In the genomic region with DNA sequence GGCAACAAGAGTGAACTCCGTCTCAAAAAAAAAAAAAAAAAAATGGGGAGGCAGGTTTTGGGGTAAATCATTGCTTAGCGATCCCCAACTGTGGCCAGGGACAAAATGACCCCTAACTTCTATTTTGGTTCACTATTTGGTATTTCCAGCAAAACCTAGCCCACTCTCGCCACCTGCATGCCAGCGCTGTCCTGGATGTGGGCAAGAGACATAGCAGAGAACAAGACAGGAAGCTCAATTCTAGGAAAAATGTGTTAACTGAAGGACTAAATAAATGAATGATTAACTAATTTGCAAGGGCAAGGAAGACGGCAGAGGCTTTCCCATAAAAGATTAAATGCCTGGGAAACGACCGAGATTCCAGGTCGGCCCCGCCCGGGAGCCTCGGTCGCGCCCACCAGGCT, we compare ENCODE assay signal across 8 cellular contexts. TPM values are rescaled to one million over a fixed set of nuclear protein-coding genes. Genes with fewer than 3 reads are reported as not detected.
A peak's percentile ranks its signal among the peaks of the same experiment; 100 is the strongest.
DNase-seq lines count a peak whose midpoint lies in the region; ATAC-seq and TF ChIP-seq lines count a peak whose summit lies in the region.

No MANE protein-coding gene starts in this region.

- CTCF ChIA-PET in HEK293 (lab: Yijun Ruan, JAX): interaction anchor here (0.6 kb wide), 1 partner anchor 440 kb away, joined by 3 read pairs; no protein-coding TSS in a partner anchor

- DNase-seq in AG10803 (ENCODE audit: low read depth): no peak
- no peak for DNase-seq in adrenal gland
- peak; percentile 87 for DNase-seq in kidney tubule cell (ENCODE audit: low spot score)
- no peak for DNase-seq in thoracic aorta (ENCODE audit: low spot score)
- no peak for DNase-seq in occipital lobe (lab: John Stamatoyannopoulos, UW)
- no peak for DNase-seq in mucosa of gallbladder (ENCODE audit: low spot score)

- H3K27me3 ChIP-seq in adrenal gland (no peaks in the 10 kb centered on the region), thoracic aorta (replicated peaks; ENCODE audit: insufficient read depth) (no peaks in the 10 kb centered on the region)

- intact Hi-C loops in adrenal gland (cut with DNase I): no loop called here

- no peak for TF ChIP-seq POLR2A in adrenal gland (IDR thresholded peaks at IDR 0.05)

- no peaks in the 10 kb centered on the region for H3K9me3 ChIP-seq in HEK293 (ENCODE audit: control insufficient read depth, insufficient read depth, low read depth, low read length)
- H3K9me3 ChIP-seq in adrenal gland (replicated peaks in 1 of 3): no peaks in the 10 kb centered on the region
- H3K9me3 ChIP-seq in thoracic aorta: no peaks in the 10 kb centered on the region

- 3 to 9% (median 6%) methylated on average over 12 to 13 of the region's 13 CpGs for WGBS in adrenal gland, 4 donors

- peak; percentile 14; the same call in 1 of the 2 replicates for TF ChIP-seq CTCF in AG10803 (conservative IDR thresholded peaks at IDR 0.05; ENCODE audit: low read length)
- no peak for TF ChIP-seq CTCF in HEK293 (tag by site-specific recombination; IDR thresholded peaks at IDR 0.05)
- TF ChIP-seq CTCF in adrenal gland (IDR thresholded peaks at IDR 0.05): peak in 3 of 6 experiments; percentile 3 to 23 (median 15)
- TF ChIP-seq CTCF in thoracic aorta (IDR thresholded peaks at IDR 0.05): no peak

- no peaks in the 10 kb centered on the region for H3K4me1 ChIP-seq in HEK293 (ENCODE audit: control insufficient read depth, insufficient read depth, low read length)
- peaks cover 12 to 14% of the 10 kb centered on the region in 2 donors for H3K4me1 ChIP-seq in adrenal gland (replicated peaks in 1 of 2)
- peaks cover 6 to 7% of the 10 kb centered on the region in 2 donors for H3K4me1 ChIP-seq in thoracic aorta (ENCODE audit: control insufficient read depth in 1 of 2, low read depth in 2 of 2)

- no peak for ATAC-seq in thoracic aorta (ENCODE audit: insufficient number of reproducible peaks, low FRiP score, low read depth)
- no peak for ATAC-seq in GM21381 (IDR thresholded peaks at IDR 0.05; ENCODE audit: unreplicated experiment)

- H3K36me3 ChIP-seq in HEK293 (ENCODE audit: control insufficient read depth in 2 of 2, insufficient read depth in 1 of 2, low read length in 2 of 2): peaks cover 0 to 23% of the 10 kb centered on the region in 2 experiments; a peak in 1 of 3 replicates
- H3K36me3 ChIP-seq in adrenal gland (replicated peaks in 1 of 2): peaks cover 0 to 14% of the 10 kb centered on the region in 2 donors
- H3K36me3 ChIP-seq in thoracic aorta: peaks cover 10% of the 10 kb centered on the region

- POLR2A ChIA-PET in HEK293 (lab: Yijun Ruan, JAX): interaction anchor here (0.6 to 2.6 kb wide), 14 partner anchors 10 to 764 kb away, joined by 3 to 17 read pairs (median 4); partner anchors contain the start of genes DAG1, QRICH1, RHOA and TCTA

- H3K4me3 ChIP-seq in AG10803 (ENCODE audit: low read length): peak overlapping the region; percentile 80
- peak overlapping the region; percentile 80 for H3K4me3 ChIP-seq in HEK293 (ENCODE audit: low read depth, low read length)
- H3K4me3 ChIP-seq in adrenal gland: peak overlapping the region in 3 of 4 donors; percentile 16 to 58 (median 50)
- peak overlapping the region; percentile 81 for H3K4me3 ChIP-seq in thoracic aorta

- peak overlapping the region; percentile 80; the same call in 1 of the 2 replicates for H3K27ac ChIP-seq in HEK293 (ENCODE audit: extremely low read depth, low read depth, low read length)
- peak overlapping the region; percentile 18 to 88 (median 85) for H3K27ac ChIP-seq in adrenal gland
- peak overlapping the region; percentile 88 to 90 for H3K27ac ChIP-seq in thoracic aorta

TF ChIP-seq in HEK293, 187 proteins besides CTCF, POLR2A, EP300 and RAD21:
- peak; percentile 23; the same call in 1 of the 2 replicates for TF ChIP-seq KLF9 (tag by site-specific recombination; IDR thresholded peaks at IDR 0.05; ENCODE audit: low read depth)
- no peak for TF ChIP-seq ZNF837 (tag by site-specific recombination; IDR thresholded peaks at IDR 0.05)
- no peak for TF ChIP-seq ZNF654 (tag by site-specific recombination; IDR thresholded peaks at IDR 0.05; ENCODE audit: low read depth)
- TF ChIP-seq ZNF664 (tag by site-specific recombination; IDR thresholded peaks at IDR 0.05): peak; percentile 75

RNA-seq across cellular contexts. Expression of gene NICN1, which starts 0.4 kb away (rescaled TPM):
- 10 to 100 TPM; 11.6 to 58.6 (median 20.0) TPM for total RNA-seq in adrenal gland
- polyA plus RNA-seq in adrenal gland: 1 to 10 TPM; 8.8 to 9.9 (median 9.2) TPM
- total RNA-seq in thoracic aorta: 10 to 100 TPM in 1 of 2 donors, 1 to 10 TPM in 1; 9.8 to 13.5 TPM
- total RNA-seq in occipital lobe: 12.3 TPM
- 27.8 TPM for total RNA-seq in mucosa of gallbladder

RNA-seq across cellular contexts. Expression of gene AMT, which starts 6.4 kb away (rescaled TPM):
- total RNA-seq in adrenal gland (10 to 100 TPM in 7 of 8 donors, 1 to 10 TPM in 1; 5.6 to 33.0 (median 19.9) TPM), thoracic aorta (1 to 10 TPM; 7.0 to 7.2 TPM), occipital lobe (0.62 TPM), mucosa of gallbladder (20.7 TPM)
- polyA plus RNA-seq in adrenal gland: 10 to 100 TPM; 18.9 to 55.8 (median 22.9) TPM

RNA-seq across cellular contexts. Expression of gene TCTA, which starts 16.5 kb away (rescaled TPM):
- total RNA-seq in adrenal gland (10 to 100 TPM; 31.7 to 83.3 (median 46.0) TPM), thoracic aorta (10 to 100 TPM; 25.7 to 32.4 TPM), occipital lobe (10.1 TPM), mucosa of gallbladder (57.6 TPM)
- polyA plus RNA-seq in adrenal gland: 100 to 1,000 TPM in 1 of 3 donors, 10 to 100 TPM in 2; 26.9 to 116 (median 33.7) TPM

RNA-seq across cellular contexts. Expression of gene RHOA, which starts 16.9 kb away (rescaled TPM):
- total RNA-seq in adrenal gland (100 to 1,000 TPM; 357 to 913 (median 482) TPM), thoracic aorta (100 to 1,000 TPM; 524 to 630 TPM), occipital lobe (146 TPM), mucosa of gallbladder (386 TPM)
- 100 to 1,000 TPM; 185 to 796 (median 189) TPM for polyA plus RNA-seq in adrenal gland

RNA-seq across cellular contexts. Expression of gene DAG1, which starts 41.4 kb away (rescaled TPM):
- total RNA-seq in adrenal gland (100 to 1,000 TPM in 2 of 8 donors, 10 to 100 TPM in 6; 54.4 to 173 (median 84.5) TPM), thoracic aorta (100 to 1,000 TPM in 1 of 2 donors, 10 to 100 TPM in 1; 71.9 to 171 TPM), occipital lobe (21.2 TPM), mucosa of gallbladder (139 TPM)
- 10 to 100 TPM in 1 of 3 donors, 1 to 10 TPM in 2; 9.1 to 41.4 (median 9.1) TPM for polyA plus RNA-seq in adrenal gland
